Comparison of ENCODE assay signal across 14 cellular contexts in the genomic region with DNA sequence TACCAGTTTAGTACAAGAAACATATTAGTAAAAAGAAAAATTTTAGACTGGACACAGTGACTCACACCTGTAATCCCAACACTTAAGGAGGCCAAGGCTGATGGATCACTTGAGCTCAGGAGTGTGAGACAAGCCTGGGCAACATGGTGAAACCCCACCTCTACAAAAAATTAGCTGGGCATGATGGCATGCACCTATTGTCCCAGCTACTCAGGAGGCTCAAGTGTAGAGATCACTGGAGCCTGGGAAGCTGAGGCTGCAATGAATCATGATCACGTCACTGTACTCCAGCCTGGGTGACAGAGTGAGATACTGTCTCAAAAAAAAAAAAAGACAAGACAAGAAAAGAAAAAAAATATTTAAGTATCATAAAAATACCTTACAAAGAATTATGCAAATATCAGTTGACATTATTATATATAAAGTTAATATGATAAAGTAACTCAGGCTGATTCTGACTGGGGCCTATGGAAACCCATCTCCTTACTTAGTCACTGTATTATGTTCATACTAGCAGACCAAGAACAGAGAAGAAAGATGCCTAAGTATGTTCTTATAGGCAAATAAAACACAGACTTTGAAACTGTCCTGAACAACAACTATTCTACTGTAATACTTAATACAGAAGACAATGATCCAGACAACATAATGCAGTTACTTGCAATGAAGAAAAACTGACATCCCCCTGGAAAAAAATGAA. TPM values are rescaled to one million over a fixed set of nuclear protein-coding genes. Genes with fewer than 3 reads are reported as not detected.
DNase-seq lines count a peak whose midpoint lies in the region; ATAC-seq and TF ChIP-seq lines count a peak whose summit lies in the region.
"Had no signal": no experiment of that assay in that cellular context is flagged by ENCODE, and none has a peak within 500 bp of the region (broad histone marks: within the 10 kb centered on the region; RNA-seq: fewer than 3 reads in every experiment).

No MANE protein-coding gene starts in this region.

- no peaks in the 10 kb centered on the region for H3K27me3 Mint-ChIP-seq in central memory CD8-positive, alpha-beta T cell
- H3K27me3 Mint-ChIP-seq in stimulated activated naive B cell treated with anti-CD40 and anti-IgM and Interleukin-4, amounts not matched to agents 10 μg/mL and 1 μg/mL and 100 μg/mL, for 72 hours, result no peaks in the 10 kb centered on the region
- H3K27me3 Mint-ChIP-seq: activated T-cell treated with anti-CD3 and anti-CD28 coated beads, Interleukin-2, amount 50 U/mL, for 24 hours had no signal

- POLR2A ChIA-PET in HCT116 (lab: Charles Lee), result no interaction called here

- H3K27me3 ChIP-seq in HCT116 (ENCODE audit: insufficient read depth, low read length), result no peaks in the 10 kb centered on the region
- H3K27me3 ChIP-seq in aorta (ENCODE audit: control insufficient read depth in 1 of 2, insufficient read depth in 2 of 2, low read length in 1 of 2), result no peaks in the 10 kb centered on the region
- H3K27me3 ChIP-seq: neutrophil had no signal

- TF ChIP-seq POLR2A in HCT116 (IDR thresholded peaks at IDR 0.05; ENCODE audit: borderline replicate concordance, extremely low read depth, insufficient read depth, insufficient read length), result no peak

- TF ChIP-seq RAD21 in HCT116 (IDR thresholded peaks at IDR 0.05; ENCODE audit: low read depth), result no peak

- peaks cover 0 to 5% of the 10 kb centered on the region in 2 experiments; a peak in 2 of 4 replicates for H3K4me1 ChIP-seq in HCT116 (ENCODE audit: control insufficient read depth in 1 of 2, insufficient read depth in 2 of 2, low read length in 2 of 2)
- no peaks in the 10 kb centered on the region for H3K4me1 ChIP-seq in aorta (ENCODE audit: control insufficient read depth in 1 of 2, insufficient read depth in 2 of 2, low read length in 2 of 2)

- peaks cover 7% of the 10 kb centered on the region for H3K36me3 Mint-ChIP-seq in central memory CD8-positive, alpha-beta T cell (ENCODE audit: insufficient read depth)
- peaks cover 14 to 17% of the 10 kb centered on the region in 2 donors for H3K36me3 Mint-ChIP-seq in stimulated activated naive B cell treated with anti-CD40 and anti-IgM and Interleukin-4, amounts not matched to agents 10 μg/mL and 1 μg/mL and 100 μg/mL, for 72 hours

- H3K4me2 ChIP-seq in HCT116 (ENCODE audit: low read length), result no peak overlapping the region

- H3K9me3 ChIP-seq in HCT116 (ENCODE audit: control insufficient read depth in 1 of 2, insufficient read depth in 1 of 2, low read depth in 1 of 2, low read length in 2 of 2) (no peaks in the 10 kb centered on the region), aorta (ENCODE audit: control insufficient read depth, low read length) (no peaks in the 10 kb centered on the region)
- H3K9me3 ChIP-seq: neutrophil had no signal

- peaks cover 6% of the 10 kb centered on the region for H3K4me1 Mint-ChIP-seq in central memory CD8-positive, alpha-beta T cell
- H3K4me1 Mint-ChIP-seq in stimulated activated naive B cell treated with anti-CD40 and anti-IgM and Interleukin-4, amounts not matched to agents 10 μg/mL and 1 μg/mL and 100 μg/mL, for 72 hours, result no peaks in the 10 kb centered on the region

- DNase-seq in HCT116 (ENCODE audit: low read depth, low spot score) (peak; percentile 8), NCI-H524 treated with DMSO at 0.1 percent for 48 hours (lab: John Stamatoyannopoulos, UW) (peak; percentile 3), non-pigmented ciliary epithelial cell (ENCODE audit: low read depth) (peak; percentile 46), NCI-H2081 (lab: John Stamatoyannopoulos, UW) (no peak), aorta (no peak)
- DNase-seq in central memory CD8-positive, alpha-beta T cell (ENCODE audit: low spot score in 2 of 2), result no peak
- no peak for DNase-seq in stimulated activated naive B cell treated with anti-CD40 and anti-IgM and Interleukin-4, amounts not matched to agents 10 μg/mL and 1 μg/mL and 100 μg/mL, for 72 hours
- DNase-seq: activated CD4-positive, CD25-positive, alpha-beta regulatory T cell; activated T-cell treated with anti-CD3 and anti-CD28 coated beads, Interleukin-2, amount 50 U/mL, for 24 hours; Calu3; SHP77; stimulated activated CD4-positive, alpha-beta T cell treated with anti-CD3 and anti-CD28 coated beads, Interleukin-15, amount 100 ng/mL, for 24 hours had no signal

- ATAC-seq in HCT116 (peak; percentile 36), aorta (ENCODE audit: low FRiP score) (no peak)
- ATAC-seq in central memory CD8-positive, alpha-beta T cell (replicated peaks; ENCODE audit: extremely low read depth, poor library complexity, severe bottlenecking), result no peak
- ATAC-seq in stimulated activated naive B cell treated with anti-CD40 and anti-IgM and Interleukin-4, amounts not matched to agents 10 μg/mL and 1 μg/mL and 100 μg/mL, for 72 hours (replicated peaks), result no peak

- H3K36me3 ChIP-seq in HCT116 (ENCODE audit: control insufficient read depth in 1 of 2, insufficient read depth in 2 of 2, low read length in 2 of 2) (no peaks in the 10 kb centered on the region), aorta (ENCODE audit: control insufficient read depth in 1 of 2, insufficient read depth in 2 of 2, low read length in 1 of 2) (no peaks in the 10 kb centered on the region)

- no peaks in the 10 kb centered on the region for H4K20me1 ChIP-seq in HCT116 (ENCODE audit: insufficient read depth)

- intact Hi-C loops in HCT116 (cut with micrococcal nuclease), result no loop called here
- intact Hi-C loops in aorta (cut with DNase I), result no loop called here

- no peaks in the 10 kb centered on the region for H3K9me2 ChIP-seq in HCT116 (ENCODE audit: insufficient read depth)

- H3K27ac Mint-ChIP-seq in central memory CD8-positive, alpha-beta T cell (ENCODE audit: low read depth), result peak overlapping the region; percentile 22
- no peak overlapping the region for H3K27ac Mint-ChIP-seq in stimulated activated naive B cell treated with anti-CD40 and anti-IgM and Interleukin-4, amounts not matched to agents 10 μg/mL and 1 μg/mL and 100 μg/mL, for 72 hours
- H3K27ac Mint-ChIP-seq: activated T-cell treated with anti-CD3 and anti-CD28 coated beads, Interleukin-2, amount 50 U/mL, for 24 hours had no signal

- H3K4me3 ChIP-seq in HCT116 (replicated peaks in 1 of 2; ENCODE audit: low read depth in 1 of 2, low read length in 2 of 2) (no peak overlapping the region), aorta (ENCODE audit: low read length in 2 of 2) (no peak overlapping the region)

- H3K79me2 ChIP-seq in HCT116 (ENCODE audit: insufficient read depth, low read length), result no peaks in the 10 kb centered on the region

- no peak overlapping the region for H3K27ac ChIP-seq in HCT116 (ENCODE audit: low read depth, low read length)
- no peak overlapping the region for H3K27ac ChIP-seq in aorta (ENCODE audit: low read depth in 1 of 2, low read length in 2 of 2)
- H3K27ac ChIP-seq: HL-60, neutrophil had no signal

- BruUV-seq in HCT116 (replicated peaks; lab: Mats Ljungman, UMichigan), result no TSS peak

- RAD21 ChIA-PET in HCT116 (lab: Charles Lee; ENCODE audit: low non-redundant PET in 1 of 2, low total read pairs in 2 of 2, uncharacterized antibody in 2 of 2, unreplicated experiment in 2 of 2), result no interaction called here

- CTCF ChIA-PET in HCT116 (lab: Charles Lee), result no interaction called here

- 45 to 71% methylated on average over 1 of the region's 1 CpG for WGBS in aorta, 2 donors

- no peak overlapping the region for H2AFZ ChIP-seq in HCT116 (ENCODE audit: low read depth, low read length, poor library complexity, severe bottlenecking)

- no peak overlapping the region for H3K4me3 Mint-ChIP-seq in central memory CD8-positive, alpha-beta T cell
- H3K4me3 Mint-ChIP-seq in stimulated activated naive B cell treated with anti-CD40 and anti-IgM and Interleukin-4, amounts not matched to agents 10 μg/mL and 1 μg/mL and 100 μg/mL, for 72 hours, result no peak overlapping the region
- H3K4me3 Mint-ChIP-seq: activated T-cell treated with anti-CD3 and anti-CD28 coated beads, Interleukin-2, amount 50 U/mL, for 24 hours had no signal

- no peak for TF ChIP-seq CTCF in HCT116 (IDR thresholded peaks at IDR 0.05 in 2 of 3, conservative IDR thresholded peaks at IDR 0.05 in 1 of 3; ENCODE audit: borderline replicate concordance in 1 of 3, insufficient read depth in 1 of 3, low read depth in 2 of 3, low read length in 2 of 3)

- no peaks in the 10 kb centered on the region for H3K9me3 Mint-ChIP-seq in central memory CD8-positive, alpha-beta T cell
- H3K9me3 Mint-ChIP-seq in stimulated activated naive B cell treated with anti-CD40 and anti-IgM and Interleukin-4, amounts not matched to agents 10 μg/mL and 1 μg/mL and 100 μg/mL, for 72 hours, result no peaks in the 10 kb centered on the region
- H3K9me3 Mint-ChIP-seq: activated T-cell treated with anti-CD3 and anti-CD28 coated beads, Interleukin-2, amount 50 U/mL, for 24 hours had no signal

- H3K9ac ChIP-seq in HCT116 (ENCODE audit: low read length), result no peak overlapping the region

TF ChIP-seq in HCT116, 20 proteins besides CTCF, POLR2A, EP300 and RAD21:
- TF ChIP-seq YY1 (IDR thresholded peaks at IDR 0.05; ENCODE audit: extremely low read depth, insufficient replicate concordance, low read depth, low read length) (no peak), SIN3A (IDR thresholded peaks at IDR 0.05; ENCODE audit: low read depth) (no peak), EZH2 (IDR thresholded peaks at IDR 0.05) (no peak), ZFX (IDR thresholded peaks at IDR 0.05) (no peak)

RNA-seq across cellular contexts. Expression of a gene that starts 27.3 kb away (rescaled TPM):
- total RNA-seq in HCT116 (2021; ENCODE audit: unreplicated experiment), result 31.5 TPM
- 17.5 and 19.7 TPM in 2 replicates for polyA plus RNA-seq in HCT116 (2012)
- 10 to 100 TPM; 36.2 to 52.0 TPM for total RNA-seq in aorta
- polyA plus RNA-seq in aorta, result 10 to 100 TPM in 1 of 2 donors, 1 to 10 TPM in 1; 5.5 to 14.9 TPM

Comparison
In these comparisons a context has a peak if more than half of its experiments do, and no peak if none do; other contexts are left out.
1. DNase-seq: peak in HCT116 (single experiment), NCI-H524 treated with DMSO at 0.1 percent for 48 hours (single experiment) and non-pigmented ciliary epithelial cell (single experiment); none in central memory CD8-positive, alpha-beta T cell (0 of 2), NCI-H2081 (0 of 2), aorta (0 of 2) and stimulated activated naive B cell treated with anti-CD40 and anti-IgM and Interleukin-4, amounts not matched to agents 10 μg/mL and 1 μg/mL and 100 μg/mL, for 72 hours (single experiment).